Comparison of ENCODE assay signal across 22 cellular contexts in the genomic region with DNA sequence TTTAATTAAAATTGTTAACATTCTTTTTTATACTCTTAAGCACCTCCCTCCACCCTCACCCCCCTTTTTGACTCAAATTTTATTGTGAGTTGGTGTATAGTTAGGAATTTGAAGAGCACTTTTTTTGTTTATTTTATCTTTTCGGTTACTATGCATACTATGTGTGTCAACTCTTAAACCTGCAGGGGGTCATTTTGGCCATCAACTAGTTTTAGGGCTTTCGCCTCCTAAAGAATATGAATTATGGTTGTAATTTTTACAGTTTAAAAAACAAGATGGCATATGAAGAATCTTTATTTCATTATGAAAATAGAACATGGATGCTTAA.
"Had no signal": no experiment of that assay in that cellular context is flagged by ENCODE, and none has a peak within 500 bp of the region (broad histone marks: within the 10 kb centered on the region; RNA-seq: fewer than 3 reads in every experiment).

No MANE protein-coding gene starts in this region.

- H3K36me3 ChIP-seq: cardiac muscle cell, gastroesophageal sphincter, thoracic aorta, upper lobe of right lung had no signal

- H3K27me3 Mint-ChIP-seq: activated naive CD8-positive, alpha-beta T cell treated with anti-CD3 and anti-CD28 coated beads for 36 hours; dendritic cell treated with granulocyte-macrophage colony-stimulating factor and Interleukin-4, amounts not matched to agents 40 ng/mL and 50 ng/mL, for 4 days; stimulated activated naive B cell treated with anti-CD40 and anti-IgM and Interleukin-4, amounts not matched to agents 10 μg/mL and 1 μg/mL and 100 μg/mL, for 72 hours had no signal

- H3K4me3 Mint-ChIP-seq: activated naive CD8-positive, alpha-beta T cell treated with anti-CD3 and anti-CD28 coated beads for 36 hours; dendritic cell treated with granulocyte-macrophage colony-stimulating factor and Interleukin-4, amounts not matched to agents 40 ng/mL and 50 ng/mL, for 4 days; nephron; stimulated activated naive B cell treated with anti-CD40 and anti-IgM and Interleukin-4, amounts not matched to agents 10 μg/mL and 1 μg/mL and 100 μg/mL, for 72 hours; T-helper 1 cell treated with Interleukin-12 subunit alpha and Interleukin-12 subunit beta and Interleukin-4 antibody, amounts not matched to agents 30 μg/mL and 1 μg/mL, for 36 hours had no signal

- ATAC-seq: esophagus mucosa, gastroesophageal sphincter, heart right ventricle, left ventricle myocardium superior, upper lobe of right lung had no signal

- H3K9me3 Mint-ChIP-seq: T-helper 1 cell treated with Interleukin-12 subunit alpha and Interleukin-12 subunit beta and Interleukin-4 antibody, amounts not matched to agents 30 μg/mL and 1 μg/mL, for 36 hours had no signal

- DNase-seq: activated CD4-positive, alpha-beta T cell treated with anti-CD3 and anti-CD28 coated beads for 1 hour; activated CD4-positive, alpha-beta T cell treated with anti-CD3 and anti-CD28 coated beads, Interleukin-2, amount 50 U/mL, for 48 hours; activated naive CD4-positive, alpha-beta T cell; activated naive CD8-positive, alpha-beta T cell treated with anti-CD3 and anti-CD28 coated beads for 36 hours; amniotic stem cell; effector CD8-positive, alpha-beta T cell; heart right ventricle; left ventricle myocardium superior; nucleus accumbens; posterior cingulate gyrus; spleen; stimulated activated CD4-positive, alpha-beta T cell treated with anti-CD3 and anti-CD28 coated beads, Interleukin-4, amount 100 ng/mL, for 4 hours; stimulated activated naive B cell treated with anti-CD40 and anti-IgM and Interleukin-4, amounts not matched to agents 10 μg/mL and 1 μg/mL and 100 μg/mL, for 72 hours; upper lobe of right lung had no signal

- H3K9me3 ChIP-seq: gastroesophageal sphincter, heart right ventricle, spleen, thoracic aorta, upper lobe of right lung had no signal

- H3K4me3 ChIP-seq: cardiac muscle cell, gastroesophageal sphincter, heart right ventricle, spleen, thoracic aorta, upper lobe of right lung had no signal

- H3K27ac Mint-ChIP-seq: activated naive CD8-positive, alpha-beta T cell treated with anti-CD3 and anti-CD28 coated beads for 36 hours; nephron; stimulated activated naive B cell treated with anti-CD40 and anti-IgM and Interleukin-4, amounts not matched to agents 10 μg/mL and 1 μg/mL and 100 μg/mL, for 72 hours; T-helper 1 cell treated with Interleukin-12 subunit alpha and Interleukin-12 subunit beta and Interleukin-4 antibody, amounts not matched to agents 30 μg/mL and 1 μg/mL, for 36 hours had no signal

- H3K27ac ChIP-seq: cardiac muscle cell, gastroesophageal sphincter, heart right ventricle, thoracic aorta, upper lobe of right lung, VCaP had no signal
